8 cellular contexts compared by ENCODE assay signal in the genomic region with DNA sequence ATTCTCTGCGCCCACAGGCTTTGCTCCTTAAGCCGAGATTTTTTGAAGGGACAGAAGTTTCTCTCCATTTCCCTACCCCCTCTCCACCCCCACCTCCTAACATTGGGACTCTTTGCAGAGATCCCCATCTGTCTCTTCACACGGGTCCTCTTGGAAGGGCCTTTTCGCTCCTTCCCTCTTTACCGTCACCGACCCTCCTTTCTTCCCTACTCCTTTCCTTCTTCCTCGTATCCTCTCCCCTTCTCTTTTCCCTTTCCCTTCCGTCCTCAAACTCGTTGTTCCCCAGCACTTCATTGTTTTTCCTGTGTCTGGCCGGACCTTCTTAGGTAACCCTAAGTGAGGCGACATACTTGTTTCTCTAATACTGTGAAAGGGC. TPM values are rescaled to one million over a fixed set of nuclear protein-coding genes. Genes with fewer than 3 reads are reported as not detected.
DNase-seq lines count a peak whose midpoint lies in the region; ATAC-seq and TF ChIP-seq lines count a peak whose summit lies in the region.

No MANE protein-coding gene starts in this region.

- H4K20me1 ChIP-seq in MM.1S (ENCODE audit: insufficient read depth, low read length), result no peaks in the 10 kb centered on the region
- peaks cover 28% of the 10 kb centered on the region for H4K20me1 ChIP-seq in neural progenitor cell (ENCODE audit: low read depth)

- H3K9me3 ChIP-seq in MM.1S (replicated peaks; ENCODE audit: insufficient read depth, low read length) (no peaks in the 10 kb centered on the region), neural progenitor cell (ENCODE audit: low read depth) (no peaks in the 10 kb centered on the region)

- no peak for ATAC-seq in effector memory CD8-positive, alpha-beta T cell (replicated peaks)
- ATAC-seq in HG03457 (IDR thresholded peaks at IDR 0.05; ENCODE audit: unreplicated experiment) (no peak), HG02973 (IDR thresholded peaks at IDR 0.05; ENCODE audit: unreplicated experiment) (no peak)

- H2AFZ ChIP-seq in MM.1S (ENCODE audit: low read length) (no peak overlapping the region), neural progenitor cell (replicated peaks) (peak overlapping the region; percentile 73)

- H3K27ac ChIP-seq in C4-2B (peak overlapping the region; percentile 77), MM.1S (ENCODE audit: low read length) (no peak overlapping the region; the same call in 1 of the 2 replicates), neural progenitor cell (peak overlapping the region; percentile 92)

- H3K36me3 Mint-ChIP-seq in effector memory CD8-positive, alpha-beta T cell (ENCODE audit: insufficient read depth), result peaks cover 20% of the 10 kb centered on the region
- H3K36me3 Mint-ChIP-seq in neural progenitor cell, result peaks cover 4% of the 10 kb centered on the region

- peaks cover 48 to 64% of the 10 kb centered on the region in 2 donors for H3K4me1 Mint-ChIP-seq in effector memory CD8-positive, alpha-beta T cell (ENCODE audit: low read depth in 2 of 2)
- peaks cover 34% of the 10 kb centered on the region for H3K4me1 Mint-ChIP-seq in neural progenitor cell

- TF ChIP-seq CTCF in C4-2B (conservative IDR thresholded peaks at IDR 0.05) (peak; percentile 38), MM.1S (IDR thresholded peaks at IDR 0.05; ENCODE audit: low read length) (no peak), neural progenitor cell (IDR thresholded peaks at IDR 0.05) (no peak)

- H3K79me2 ChIP-seq in MM.1S (ENCODE audit: low read length), result peaks cover 95% of the 10 kb centered on the region
- peaks cover 91% of the 10 kb centered on the region for H3K79me2 ChIP-seq in neural progenitor cell (ENCODE audit: low read depth)

- peak overlapping the region; percentile 89 for H3K4me3 ChIP-seq in MM.1S (ENCODE audit: low read length)
- H3K4me3 ChIP-seq in neural progenitor cell, result peak overlapping the region; percentile 90

- H3F3A ChIP-seq in MM.1S (ENCODE audit: insufficient read depth, low read length), result 0 out of 2 replicates have a peak, but pooled peaks cover 8% of the 10 kb centered on the region
- H3F3A ChIP-seq in neural progenitor cell (ENCODE audit: low read depth), result peaks cover 27% of the 10 kb centered on the region

- no peaks in the 10 kb centered on the region for H3K9me2 ChIP-seq in MM.1S (replicated peaks; ENCODE audit: insufficient read depth, low read length)

- peak overlapping the region; percentile 70 for H3K9ac ChIP-seq in MM.1S (ENCODE audit: low read length)
- H3K9ac ChIP-seq in neural progenitor cell, result peak overlapping the region; percentile 78

- peak overlapping the region; percentile 80 to 91 for H3K4me3 Mint-ChIP-seq in effector memory CD8-positive, alpha-beta T cell
- peak overlapping the region; percentile 89 for H3K4me3 Mint-ChIP-seq in neural progenitor cell

- H3K36me3 ChIP-seq in MM.1S (replicated peaks; ENCODE audit: insufficient read depth, low read length) (0 out of 2 replicates have a peak, but pooled peaks cover 3% of the 10 kb centered on the region), neural progenitor cell (peaks cover 7% of the 10 kb centered on the region)

- no peaks in the 10 kb centered on the region for H3K27me3 Mint-ChIP-seq in effector memory CD8-positive, alpha-beta T cell
- peaks cover 4% of the 10 kb centered on the region for H3K27me3 Mint-ChIP-seq in neural progenitor cell (ENCODE audit: insufficient read depth, low read depth)

- H3K4me1 ChIP-seq in MM.1S (ENCODE audit: low read length), result peaks cover 28% of the 10 kb centered on the region
- peaks cover 28% of the 10 kb centered on the region for H3K4me1 ChIP-seq in neural progenitor cell

- no peaks in the 10 kb centered on the region for H3K27me3 ChIP-seq in MM.1S (replicated peaks; ENCODE audit: insufficient read depth, low read length)
- no peaks in the 10 kb centered on the region for H3K27me3 ChIP-seq in neural progenitor cell

- H3K4me2 ChIP-seq in MM.1S (ENCODE audit: low read depth, low read length) (peak overlapping the region; percentile 92), neural progenitor cell (peak overlapping the region; percentile 97)

- no peak for DNase-seq in MM.1S
- DNase-seq in effector memory CD8-positive, alpha-beta T cell, result no peak
- no peak for DNase-seq in neural progenitor cell (ENCODE audit: low spot score)
- no peak for DNase-seq in foreskin melanocyte
- DNase-seq in iPS-NIHi7 (ENCODE audit: extremely low spot score), result no peak

- no peaks in the 10 kb centered on the region for H3K9me3 Mint-ChIP-seq in effector memory CD8-positive, alpha-beta T cell
- H3K9me3 Mint-ChIP-seq in neural progenitor cell, result no peaks in the 10 kb centered on the region

- H3K27ac Mint-ChIP-seq in effector memory CD8-positive, alpha-beta T cell, result peak overlapping the region; percentile 89 to 93
- H3K27ac Mint-ChIP-seq in neural progenitor cell, result peak overlapping the region; percentile 23

RNA-seq across cellular contexts. Expression of a gene that starts 0.7 kb away (rescaled TPM):
- 56.1 and 63.3 TPM in 2 replicates for total RNA-seq in neural progenitor cell (ENCODE audit: low replicate concordance)

RNA-seq across cellular contexts. Expression of a gene that starts 5.8 kb away (rescaled TPM):
- 44.1 and 52.6 TPM in 2 replicates for total RNA-seq in neural progenitor cell (ENCODE audit: low replicate concordance)
